Comparison of ENCODE assay signal across 8 cellular contexts in genomic region chr12:32399373-32400113, GRCh38. TPM values are rescaled to one million over a fixed set of nuclear protein-coding genes. Genes with fewer than 3 reads are reported as not detected.
DNase-seq lines count a peak whose midpoint lies in the region; ATAC-seq, FAIRE-seq and TF ChIP-seq lines count a peak whose summit lies in the region.

TSS of gene FGD4 (plus strand) at chr12:32399558.

- TF ChIP-seq POLR2A in GM12891 (IDR thresholded peaks at IDR 0.05; ENCODE audit: low read depth, low read length) = no peak

- peak; percentile 75 for ATAC-seq in HG02623 (IDR thresholded peaks at IDR 0.05; ENCODE audit: unreplicated experiment)

- H3K27me3 ChIP-seq in right atrium auricular region = no peaks in the 10 kb centered on the region

- H3K36me3 ChIP-seq in right atrium auricular region = no peaks in the 10 kb centered on the region

- intact Hi-C loops in posterior cingulate gyrus (cut with DNase I) = no loop called here

- H3K4me3 ChIP-seq in astrocyte of the cerebellum (ENCODE audit: low read depth, low read length) = peak within 1 kb of the TSS; percentile 77
- H3K4me3 ChIP-seq in right atrium auricular region = peak within 1 kb of the TSS; percentile 85 to 87

- no peaks in the 10 kb centered on the region for H3K9me3 ChIP-seq in right atrium auricular region

- peak; percentile 72 for DNase-seq in GM12891 (ENCODE audit: insufficient read length, low spot score)
- DNase-seq in NAMALWA (ENCODE audit: low spot score) = peak; percentile 69
- peak; percentile 90 for DNase-seq in SK-N-DZ (ENCODE audit: low spot score)
- DNase-seq in astrocyte of the cerebellum (ENCODE audit: low read depth) = peak; percentile 31
- peak; percentile 73 for DNase-seq in right atrium auricular region (ENCODE audit: low spot score)
- DNase-seq in posterior cingulate gyrus = peak; percentile 57 to 97 (median 78)
- DNase-seq in NK-92 (lab: John Stamatoyannopoulos, UW; ENCODE audit: unreplicated experiment) = no peak

- TF ChIP-seq CTCF in astrocyte of the cerebellum (IDR thresholded peaks at IDR 0.05; ENCODE audit: low read depth, low read length, missing control alignments) (peak; percentile 44), right atrium auricular region (IDR thresholded peaks at IDR 0.05) (peak in 1 of 2 donors; percentile 69)

- in situ Hi-C loops in astrocyte of the cerebellum (cut with HindIII; ENCODE audit: low sequenced_read_pairs) = no loop called here

- peak within 1 kb of the TSS; percentile 79 to 86 for H3K27ac ChIP-seq in right atrium auricular region

- peak; percentile 72 for FAIRE-seq in GM12891 (lab: Jason Lieb, UNC)

- peaks cover 0 to 20% of the 10 kb centered on the region in 2 donors for H3K4me1 ChIP-seq in right atrium auricular region

TF ChIP-seq in GM12891, 5 proteins besides CTCF, POLR2A, EP300 and RAD21:
- no peak for TF ChIP-seq SPI1 (IDR thresholded peaks at IDR 0.05; ENCODE audit: low read depth, low read length)
- TF ChIP-seq POU2F2 (IDR thresholded peaks at IDR 0.05; ENCODE audit: low read depth, low read length) = no peak
- no peak for TF ChIP-seq TAF1 (IDR thresholded peaks at IDR 0.05; ENCODE audit: low read depth, low read length)
- TF ChIP-seq PAX5 (IDR thresholded peaks at IDR 0.05; ENCODE audit: insufficient read depth, low read length, severe bottlenecking) = no peak
- no peak for TF ChIP-seq POLR2AphosphoS5 (IDR thresholded peaks at IDR 0.05; ENCODE audit: low read depth, low read length)

RNA-seq across cellular contexts. Expression of gene FGD4, which starts in this region (rescaled TPM):
- polyA plus RNA-seq in GM12891 (2012; ENCODE audit: low read depth, missing spikeins) = 0.10 TPM
- polyA plus RNA-seq in SK-N-DZ (2014; cell fraction: cytosol; rRNA removed) = 4.2 and 5.4 TPM in 2 replicates
- 3.8 and 5.0 TPM in 2 replicates for polyA plus RNA-seq in SK-N-DZ (2014; cell fraction: nucleus; rRNA removed)
- total RNA-seq in right atrium auricular region = 10 to 100 TPM; 13.5 to 16.2 TPM
